Comparison of ENCODE assay signal across 1 cellular context in genomic region chr4:8774071-8774470, GRCh38.
TF ChIP-seq lines count a peak whose summit lies in the region.

No MANE protein-coding gene starts in this region.

TF ChIP-seq in WTC11, 78 proteins besides CTCF, POLR2A, EP300 and RAD21 (continued from another document):
- TF ChIP-seq ARID4B (CRISPR knock-in tag; IDR thresholded peaks at IDR 0.05; ENCODE audit: borderline replicate concordance) (no peak), ZNF396 (CRISPR knock-in tag; IDR thresholded peaks at IDR 0.05; ENCODE audit: borderline replicate concordance) (no peak)
